8 cellular contexts compared by ENCODE assay signal in the genomic region with DNA sequence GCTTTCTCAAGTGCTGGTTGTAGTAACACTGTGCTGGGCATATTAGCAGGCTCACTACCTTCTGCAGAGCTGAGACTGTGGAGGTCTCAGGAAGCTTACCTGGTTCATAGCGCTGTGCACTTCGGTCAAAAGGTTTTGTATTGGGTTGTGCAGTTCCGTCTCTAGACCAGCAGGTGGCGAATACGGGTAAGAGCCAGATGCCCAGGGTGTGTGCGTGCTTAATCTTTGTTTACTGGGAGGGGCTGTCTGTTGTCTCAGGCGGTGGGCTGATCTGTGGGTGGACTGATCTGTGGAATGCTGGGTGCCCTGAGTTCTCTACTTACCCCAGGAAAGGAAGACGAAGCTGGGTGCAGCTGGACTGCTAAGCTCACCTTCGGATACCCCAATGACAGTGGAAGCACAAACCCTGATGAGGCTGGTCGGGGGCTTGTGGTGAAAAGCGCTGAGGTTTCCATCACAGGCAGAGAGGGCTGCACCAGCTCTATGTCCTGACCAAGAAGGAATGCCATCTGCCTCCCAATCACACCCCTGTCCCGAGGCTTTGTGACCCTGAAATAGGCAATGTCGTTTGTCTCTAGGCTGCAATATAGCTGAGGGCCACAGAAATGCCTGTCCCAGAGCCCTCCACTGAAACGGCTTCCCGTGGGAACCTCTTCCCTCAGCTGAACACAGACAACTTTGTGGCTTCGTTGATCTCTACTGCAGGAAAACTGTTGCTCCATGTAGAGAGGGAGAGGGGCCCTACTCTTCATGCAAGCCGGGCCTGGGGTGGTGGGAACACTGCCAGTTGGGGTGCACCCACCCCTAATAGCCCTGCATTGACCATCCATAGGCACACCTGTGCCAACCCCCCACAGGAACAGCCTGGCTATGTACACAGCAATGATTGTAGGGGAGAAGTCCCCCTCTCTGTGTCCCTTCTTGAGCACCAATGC. TPM values are rescaled to one million over a fixed set of nuclear protein-coding genes. Genes with fewer than 3 reads are reported as not detected.
DNase-seq lines count a peak whose midpoint lies in the region; ATAC-seq and TF ChIP-seq lines count a peak whose summit lies in the region.

No MANE protein-coding gene starts in this region.

- peak; percentile 69 for ATAC-seq in GM18873 (IDR thresholded peaks at IDR 0.05; ENCODE audit: low FRiP score, unreplicated experiment)
- ATAC-seq in HG03442 (IDR thresholded peaks at IDR 0.05; ENCODE audit: unreplicated experiment): peak; percentile 81

- H3K36me3 ChIP-seq in duodenal mucosa (ENCODE audit: control insufficient read depth in 1 of 2, insufficient read depth in 2 of 2, low read length in 2 of 2): no peaks in the 10 kb centered on the region

- no peaks in the 10 kb centered on the region for H3K27me3 ChIP-seq in duodenal mucosa (ENCODE audit: control insufficient read depth in 1 of 2, insufficient read depth in 2 of 2, low read length in 2 of 2)

- H3K4me3 ChIP-seq in AG09309 (ENCODE audit: control insufficient read depth, low read depth, low read length) (no peak overlapping the region), duodenal mucosa (ENCODE audit: low read depth in 1 of 2, low read length in 2 of 2) (peak overlapping the region; percentile 40 to 57)

- DNase-seq in AG09309 (ENCODE audit: low read depth): no peak
- DNase-seq in NCI-H69 (lab: John Stamatoyannopoulos, UW): peak; percentile 84
- DNase-seq in activated CD4-positive, alpha-beta T cell treated with anti-CD3 and anti-CD28 coated beads, Interleukin-2, amount 50 U/mL, for 48 hours: peak; percentile 64 to 69
- peak; percentile 76 for DNase-seq in lung microvascular endothelial cell (ENCODE audit: low read depth in 2 of 2)
- DNase-seq in stimulated activated CD4-positive, alpha-beta T cell treated with anti-CD3 and anti-CD28 coated beads, TNF-alpha, amount 100 ng/mL, for 48 hours (ENCODE audit: low read depth in 3 of 3): peak; percentile 43 to 48 (median 47)

- H3K4me1 ChIP-seq in duodenal mucosa (ENCODE audit: control insufficient read depth in 1 of 2, insufficient read depth in 2 of 2, low read length in 2 of 2): peaks cover 9 to 10% of the 10 kb centered on the region in 2 donors

- peak; percentile 93 for TF ChIP-seq CTCF in AG09309 (IDR thresholded peaks at IDR 0.05; ENCODE audit: control insufficient read depth, insufficient read depth, low read depth, low read length, missing control alignments)

- no peak overlapping the region for H3K9ac ChIP-seq in duodenal mucosa (ENCODE audit: low read depth in 1 of 2, low read length in 2 of 2)

- H3K27ac ChIP-seq in duodenal mucosa (ENCODE audit: low read depth, low read length): no peak overlapping the region

- no peaks in the 10 kb centered on the region for H3K9me3 ChIP-seq in duodenal mucosa (ENCODE audit: control insufficient read depth in 1 of 2, low read length in 2 of 2)

RNA-seq across cellular contexts. Expression of a gene that starts 45.9 kb away (rescaled TPM):
- 1.8 and 2.0 TPM in 2 replicates for total RNA-seq in lung microvascular endothelial cell
